In the genomic region with DNA sequence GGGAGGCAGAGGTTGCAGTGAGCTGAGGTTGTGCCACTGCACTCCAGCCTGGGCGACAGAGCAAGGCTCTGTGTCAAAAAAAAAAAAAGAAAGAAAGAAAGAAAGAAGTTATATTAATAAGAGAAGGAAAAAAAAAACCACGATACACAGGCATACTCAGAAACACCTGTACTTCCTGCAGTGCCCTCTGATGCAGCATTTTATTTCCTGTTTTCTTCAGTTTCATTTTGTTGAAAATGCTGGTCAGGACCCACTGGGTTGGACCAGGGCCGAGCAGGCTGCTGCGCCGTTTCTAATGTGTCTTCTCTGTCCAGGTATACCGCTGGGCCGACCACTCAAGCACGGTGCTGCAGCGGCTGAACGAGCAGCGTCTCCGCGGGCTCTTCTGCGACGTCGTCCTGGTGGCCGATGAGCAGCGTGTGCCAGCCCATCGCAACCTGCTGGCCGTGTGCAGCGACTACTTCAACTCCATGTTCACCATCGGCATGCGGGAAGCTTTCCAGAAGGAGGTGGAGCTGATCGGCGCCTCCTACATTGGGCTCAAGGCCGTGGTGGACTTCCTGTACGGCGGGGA, we compare ENCODE assay signal across 19 cellular contexts. TPM values are rescaled to one million over a fixed set of nuclear protein-coding genes. Genes with fewer than 3 reads are reported as not detected.
DNase-seq lines count a peak whose midpoint lies in the region; ATAC-seq, FAIRE-seq and TF ChIP-seq lines count a peak whose summit lies in the region.
"Had no signal": no experiment of that assay in that cellular context is flagged by ENCODE, and none has a peak within 500 bp of the region (broad histone marks: within the 10 kb centered on the region; RNA-seq: fewer than 3 reads in every experiment).

No MANE protein-coding gene starts in this region.

- no peak for FAIRE-seq in frontal cortex (lab: Jason Lieb, UNC)
- FAIRE-seq: islet of Langerhans had no signal

- intact Hi-C loops in OCI-LY7 (cut with micrococcal nuclease; ENCODE audit: unreplicated experiment): no loop called here
- intact Hi-C loops in left cardiac atrium (cut with DNase I): no loop called here

- H3K4me1 ChIP-seq in OCI-LY7 (ENCODE audit: insufficient read depth, low read length, poor library complexity, severe bottlenecking): peaks cover 23% of the 10 kb centered on the region

- peak overlapping the region; percentile 78 for H3K27ac Mint-ChIP-seq in activated naive CD8-positive, alpha-beta T cell treated with anti-CD3 and anti-CD28 coated beads for 36 hours
- H3K27ac Mint-ChIP-seq in stimulated activated effector memory CD8-positive, alpha-beta T cell treated with anti-CD3 and anti-CD28 coated beads, Interleukin-12 subunit alpha, Interleukin-12 subunit beta, amount 100 ng/mL, for 72 hours: peak overlapping the region; percentile 10

- no peaks in the 10 kb centered on the region for H3K27me3 Mint-ChIP-seq in activated T-cell treated with anti-CD3 and anti-CD28 coated beads, Interleukin-2, amount 50 U/mL, for 4 hours (ENCODE audit: low read depth)
- no peaks in the 10 kb centered on the region for H3K27me3 Mint-ChIP-seq in activated naive CD8-positive, alpha-beta T cell treated with anti-CD3 and anti-CD28 coated beads for 36 hours

- BruUV-seq in OCI-LY7 (replicated peaks; lab: Mats Ljungman, UMichigan): no TSS peak

- peaks cover 40% of the 10 kb centered on the region for H3K36me3 Mint-ChIP-seq in activated T-cell treated with anti-CD3 and anti-CD28 coated beads, Interleukin-2, amount 50 U/mL, for 4 hours (ENCODE audit: insufficient read depth)
- H3K36me3 Mint-ChIP-seq in activated naive CD8-positive, alpha-beta T cell treated with anti-CD3 and anti-CD28 coated beads for 36 hours: peaks cover 33% of the 10 kb centered on the region
- H3K36me3 Mint-ChIP-seq in stimulated activated effector memory CD8-positive, alpha-beta T cell treated with anti-CD3 and anti-CD28 coated beads, Interleukin-12 subunit alpha, Interleukin-12 subunit beta, amount 100 ng/mL, for 72 hours: peaks cover 100% of the 10 kb centered on the region

- peaks cover 53% of the 10 kb centered on the region for H3K4me1 Mint-ChIP-seq in activated T-cell treated with anti-CD3 and anti-CD28 coated beads, Interleukin-2, amount 50 U/mL, for 4 hours (ENCODE audit: low read depth)
- H3K4me1 Mint-ChIP-seq in activated naive CD8-positive, alpha-beta T cell treated with anti-CD3 and anti-CD28 coated beads for 36 hours: peaks cover 44% of the 10 kb centered on the region
- peaks cover 49% of the 10 kb centered on the region for H3K4me1 Mint-ChIP-seq in stimulated activated effector memory CD8-positive, alpha-beta T cell treated with anti-CD3 and anti-CD28 coated beads, Interleukin-12 subunit alpha, Interleukin-12 subunit beta, amount 100 ng/mL, for 72 hours

- H3K27ac ChIP-seq in OCI-LY7 (ENCODE audit: low read depth, low read length, poor library complexity, severe bottlenecking): peak overlapping the region; percentile 74
- H3K27ac ChIP-seq: C4-2B had no signal

- peak overlapping the region; percentile 72 for H3K4me2 ChIP-seq in OCI-LY7 (ENCODE audit: low read length)

- no peak for DNase-seq in activated T-cell treated with anti-CD3 and anti-CD28 coated beads, Interleukin-2, amount 50 U/mL, for 4 hours
- DNase-seq in activated T-cell treated with anti-CD3 and anti-CD28 coated beads, Interleukin-2, amount 50 U/mL, for 48 hours: no peak
- peak; percentile 68 for DNase-seq in OCI-LY7 (ENCODE audit: low spot score)
- no peak for DNase-seq in activated naive CD8-positive, alpha-beta T cell treated with anti-CD3 and anti-CD28 coated beads for 36 hours
- DNase-seq in stimulated activated effector memory CD8-positive, alpha-beta T cell treated with anti-CD3 and anti-CD28 coated beads, Interleukin-12 subunit alpha, Interleukin-12 subunit beta, amount 100 ng/mL, for 72 hours (ENCODE audit: low spot score in 2 of 2): no peak
- DNase-seq in frontal cortex (ENCODE audit: low spot score in 2 of 2): no peak
- no peak for DNase-seq in amniotic stem cell (lab: John Stamatoyannopoulos, UW)
- no peak for DNase-seq in left cardiac atrium
- DNase-seq: activated CD4-positive, alpha-beta T cell treated with anti-CD3 and anti-CD28 coated beads for 1 hour; central memory CD4-positive, alpha-beta T cell; GDM1; hippocampal formation; NCI-H1436; NCI-H526; retina; stimulated activated CD4-positive, alpha-beta T cell treated with anti-CD3 and anti-CD28 coated beads, Interleukin-12 subunit alpha, Interleukin-12 subunit beta, amount 100 ng/mL, for 4 hours had no signal

- H3K4me3 Mint-ChIP-seq in activated T-cell treated with anti-CD3 and anti-CD28 coated beads, Interleukin-2, amount 50 U/mL, for 4 hours: peak overlapping the region; percentile 29
- peak overlapping the region; percentile 52 for H3K4me3 Mint-ChIP-seq in activated naive CD8-positive, alpha-beta T cell treated with anti-CD3 and anti-CD28 coated beads for 36 hours
- H3K4me3 Mint-ChIP-seq in stimulated activated effector memory CD8-positive, alpha-beta T cell treated with anti-CD3 and anti-CD28 coated beads, Interleukin-12 subunit alpha, Interleukin-12 subunit beta, amount 100 ng/mL, for 72 hours: no peak overlapping the region

- CTCF ChIA-PET in OCI-LY7 (lab: Charles Lee; ENCODE audit: unreplicated experiment): no interaction called here

- no peak for ATAC-seq in activated T-cell treated with anti-CD3 and anti-CD28 coated beads, Interleukin-2, amount 50 U/mL, for 4 hours
- ATAC-seq in stimulated activated effector memory CD8-positive, alpha-beta T cell treated with anti-CD3 and anti-CD28 coated beads, Interleukin-12 subunit alpha, Interleukin-12 subunit beta, amount 100 ng/mL, for 72 hours: no peak
- ATAC-seq in left cardiac atrium: no peak

- no peaks in the 10 kb centered on the region for H4K20me1 ChIP-seq in OCI-LY7 (ENCODE audit: insufficient read depth, low read length)

- H3K79me2 ChIP-seq in OCI-LY7 (ENCODE audit: insufficient read depth, low read depth, low read length): peaks cover 6% of the 10 kb centered on the region; the same call in 1 of the 2 replicates

- no peak for TF ChIP-seq CTCF in OCI-LY7 (conservative IDR thresholded peaks at IDR 0.05; ENCODE audit: low read length)

- no peaks in the 10 kb centered on the region for H3K9me3 ChIP-seq in OCI-LY7 (ENCODE audit: low read length)

- H2AFZ ChIP-seq in OCI-LY7 (ENCODE audit: low read length): peak overlapping the region; percentile 44; the same call in 1 of the 2 replicates

- peaks cover 84% of the 10 kb centered on the region for H3K36me3 ChIP-seq in OCI-LY7 (ENCODE audit: insufficient read depth, low read length)

- H3K9me3 Mint-ChIP-seq in activated T-cell treated with anti-CD3 and anti-CD28 coated beads, Interleukin-2, amount 50 U/mL, for 4 hours: no peaks in the 10 kb centered on the region
- H3K9me3 Mint-ChIP-seq in activated naive CD8-positive, alpha-beta T cell treated with anti-CD3 and anti-CD28 coated beads for 36 hours: no peaks in the 10 kb centered on the region
- no peaks in the 10 kb centered on the region for H3K9me3 Mint-ChIP-seq in stimulated activated effector memory CD8-positive, alpha-beta T cell treated with anti-CD3 and anti-CD28 coated beads, Interleukin-12 subunit alpha, Interleukin-12 subunit beta, amount 100 ng/mL, for 72 hours

- H3K9me2 ChIP-seq in OCI-LY7 (ENCODE audit: insufficient read depth, low read length): no peaks in the 10 kb centered on the region

- peak overlapping the region; percentile 43 for H3K4me3 ChIP-seq in OCI-LY7 (ENCODE audit: low read depth, low read length, poor library complexity, severe bottlenecking)
- H3K4me3 ChIP-seq: lung had no signal

- POLR2A ChIA-PET in OCI-LY7 (lab: Charles Lee): interaction anchor here (0.6 to 2.1 kb wide), 4 partner anchors 11 to 128 kb away, joined by 3 to 15 read pairs (median 4); no protein-coding TSS in a partner anchor

RNA-seq across cellular contexts. Expression of gene KLHL36, which starts 8.3 kb away (rescaled TPM):
- 10 to 100 TPM; 28.9 to 32.1 (median 31.0) TPM for total RNA-seq in activated T-cell treated with anti-CD3 and anti-CD28 coated beads, Interleukin-2, amount 50 U/mL, for 4 hours
- 50.1 and 58.9 TPM in 2 replicates for total RNA-seq in OCI-LY7 (2014; rRNA removed; shearing (Covaris generic))
- total RNA-seq in OCI-LY7 (2022) (66.1 and 69.0 TPM in 2 replicates), frontal cortex (60.3 TPM), left cardiac atrium (10 to 100 TPM; 35.8 to 47.0 TPM)
- 10 to 100 TPM; 32.6 to 34.8 TPM for total RNA-seq in activated naive CD8-positive, alpha-beta T cell treated with anti-CD3 and anti-CD28 coated beads for 36 hours

RNA-seq across cellular contexts. Expression of gene COTL1, which starts 38.8 kb away (rescaled TPM):
- 100 to 1,000 TPM; 209 to 331 (median 274) TPM for total RNA-seq in activated T-cell treated with anti-CD3 and anti-CD28 coated beads, Interleukin-2, amount 50 U/mL, for 4 hours
- total RNA-seq in OCI-LY7 (2014; rRNA removed; shearing (Covaris generic)): 119 and 125 TPM in 2 replicates
- total RNA-seq in OCI-LY7 (2022) (214 and 232 TPM in 2 replicates), frontal cortex (87.2 TPM), left cardiac atrium (10 to 100 TPM; 37.3 to 43.9 TPM)
- total RNA-seq in activated naive CD8-positive, alpha-beta T cell treated with anti-CD3 and anti-CD28 coated beads for 36 hours: 100 to 1,000 TPM; 588 to 605 TPM

RNA-seq across cellular contexts. Expression of gene USP10, which starts 43.2 kb away (rescaled TPM):
- total RNA-seq in activated T-cell treated with anti-CD3 and anti-CD28 coated beads, Interleukin-2, amount 50 U/mL, for 4 hours: 100 to 1,000 TPM; 118 to 142 (median 135) TPM
- total RNA-seq in OCI-LY7 (2014; rRNA removed; shearing (Covaris generic)): 65.9 and 69.8 TPM in 2 replicates
- total RNA-seq in OCI-LY7 (2022): 134 and 135 TPM in 2 replicates
- total RNA-seq in activated naive CD8-positive, alpha-beta T cell treated with anti-CD3 and anti-CD28 coated beads for 36 hours: 100 to 1,000 TPM; 148 to 151 TPM
- 53.8 TPM for total RNA-seq in frontal cortex
- total RNA-seq in left cardiac atrium: 10 to 100 TPM; 66.7 to 70.7 TPM
